Comparison of ENCODE assay signal across 20 cellular contexts in genomic region chr12:66268562-66268961, GRCh38. TPM values are rescaled to one million over a fixed set of nuclear protein-coding genes. Genes with fewer than 3 reads are reported as not detected.
A peak's percentile ranks its signal among the peaks of the same experiment; 100 is the strongest.
DNase-seq lines count a peak whose midpoint lies in the region; ATAC-seq and TF ChIP-seq lines count a peak whose summit lies in the region.
"Had no signal": no experiment of that assay in that cellular context is flagged by ENCODE, and none has a peak within 500 bp of the region (broad histone marks: within the 10 kb centered on the region; RNA-seq: fewer than 3 reads in every experiment).

No MANE protein-coding gene starts in this region.

- no peaks in the 10 kb centered on the region for H3K36me3 ChIP-seq in Karpas-422 (ENCODE audit: insufficient read depth, low read length)
- H3K36me3 ChIP-seq: adrenal gland, heart left ventricle, stomach, uterus had no signal

- H3K4me3 ChIP-seq in GM12865 (ENCODE audit: low read depth, low read length) = no peak overlapping the region
- H3K4me3 ChIP-seq in Karpas-422 (ENCODE audit: low read length) = no peak overlapping the region
- H3K4me3 ChIP-seq: adrenal gland, stomach, uterus had no signal

- H3K27me3 ChIP-seq in Karpas-422 (ENCODE audit: low read length) = no peaks in the 10 kb centered on the region
- H3K27me3 ChIP-seq: adrenal gland, uterus had no signal

- H3K9me2 ChIP-seq in Karpas-422 (replicated peaks; ENCODE audit: insufficient read depth, low read length) = no peaks in the 10 kb centered on the region

- TF ChIP-seq CTCF in GM12865 (IDR thresholded peaks at IDR 0.05; ENCODE audit: insufficient read depth, low read depth, low read length, missing control alignments) = no peak

- H3K27ac ChIP-seq in Karpas-422 (ENCODE audit: low read length) = no peak overlapping the region
- H3K27ac ChIP-seq: adrenal gland, uterus, VCaP had no signal

- no peaks in the 10 kb centered on the region for H4K20me1 ChIP-seq in Karpas-422 (ENCODE audit: insufficient read depth, low read depth, low read length)

- no peak overlapping the region for H3K9ac ChIP-seq in Karpas-422 (ENCODE audit: low read length)

- H3K4me2 ChIP-seq in Karpas-422 (ENCODE audit: low read depth, low read length, poor library complexity, severe bottlenecking) = no peak overlapping the region

- H3K4me1 ChIP-seq in Karpas-422 (ENCODE audit: low read length) = peaks cover 17% of the 10 kb centered on the region
- H3K4me1 ChIP-seq: adrenal gland, uterus had no signal

- ATAC-seq in GM18867 (IDR thresholded peaks at IDR 0.05; ENCODE audit: unreplicated experiment) (no peak), HG02870 (IDR thresholded peaks at IDR 0.05; ENCODE audit: unreplicated experiment) (no peak)
- ATAC-seq: activated CD8-positive, alpha-beta T cell treated with anti-CD3 and anti-CD28 coated beads, Interleukin-2, amount 10 ng/mL, durations not matched to agents 7 days and 5 days; heart left ventricle had no signal

- peak overlapping the region; percentile 7; the same call in 1 of the 2 replicates for H2AFZ ChIP-seq in Karpas-422 (ENCODE audit: low read length)

- DNase-seq in GM12865 (ENCODE audit: low read depth) = peak; percentile 25
- DNase-seq in Karpas-422 = peak; percentile 53
- peak; percentile 44 for DNase-seq in SKM-1 (lab: John Stamatoyannopoulos, UW; ENCODE audit: unreplicated experiment)
- peak; percentile 54 for DNase-seq in medulla oblongata (ENCODE audit: extremely low spot score)
- DNase-seq in NCI-H748 (lab: John Stamatoyannopoulos, UW; ENCODE audit: unreplicated experiment) = no peak
- DNase-seq in middle frontal gyrus (ENCODE audit: extremely low spot score, low spot score) = no peak
- DNase-seq: activated CD8-positive, alpha-beta T cell treated with anti-CD3 and anti-CD28 coated beads, Interleukin-2, amount 10 ng/mL, durations not matched to agents 7 days and 5 days; adrenal gland; erythroblast; HCEC 1CT; heart left ventricle; islet precursor cell; NCI-H2081; posterior cingulate gyrus; stimulated activated CD4-positive, alpha-beta T cell treated with anti-CD3 and anti-CD28 coated beads, Interleukin-12 subunit alpha, Interleukin-12 subunit beta, amount 100 ng/mL, for 4 hours; stomach; uterus had no signal

- H3K9me3 ChIP-seq in Karpas-422 (ENCODE audit: low read length) = no peaks in the 10 kb centered on the region
- H3K9me3 ChIP-seq: adrenal gland, heart left ventricle, stomach, uterus had no signal

- H3K79me2 ChIP-seq in Karpas-422 (ENCODE audit: low read length) = no peaks in the 10 kb centered on the region

RNA-seq across cellular contexts. Expression of gene HELB, which starts 33.7 kb away (rescaled TPM):
- 4.4 and 7.7 TPM in 2 replicates for total RNA-seq in Karpas-422 (2014; rRNA removed; shearing (Covaris generic); ENCODE audit: low replicate concordance)

Comparison
In these comparisons a context has a peak if more than half of its experiments do, and no peak if none do; other contexts are left out.
1. DNase-seq: peak in GM12865 (single experiment), Karpas-422 (single experiment), SKM-1 (single experiment) and medulla oblongata (single experiment); none in NCI-H748 (single experiment) and middle frontal gyrus (single experiment).